In genomic region chr9:133993635-133994253, GRCh38 we compare ENCODE assay signal across 8 cellular contexts. TPM values are rescaled to one million over a fixed set of nuclear protein-coding genes. Genes with fewer than 3 reads are reported as not detected.
DNase-seq lines count a peak whose midpoint lies in the region; ATAC-seq and TF ChIP-seq lines count a peak whose summit lies in the region.

No MANE protein-coding gene starts in this region.

- no peaks in the 10 kb centered on the region for H3K9me2 ChIP-seq in SU-DHL-6 (replicated peaks; ENCODE audit: insufficient read depth, low read length)

- peak overlapping the region; percentile 96 for H3K9ac ChIP-seq in ES-I3 (ENCODE audit: low read depth, low read length)
- peak overlapping the region; percentile 83 for H3K9ac ChIP-seq in SU-DHL-6 (ENCODE audit: low read length)

- H2AFZ ChIP-seq in SU-DHL-6 (ENCODE audit: low read depth, low read length, severe bottlenecking): no peak overlapping the region

- no peaks in the 10 kb centered on the region for H3K9me3 Mint-ChIP-seq in progenitor cell of endocrine pancreas (ENCODE audit: low read depth)

- no peaks in the 10 kb centered on the region for H3K27me3 Mint-ChIP-seq in progenitor cell of endocrine pancreas

- peak overlapping the region; percentile 24 for H3K27ac Mint-ChIP-seq in progenitor cell of endocrine pancreas

- H3K27ac ChIP-seq in SU-DHL-6 (ENCODE audit: low read depth, low read length): no peak overlapping the region
- peak overlapping the region; percentile 85 to 97 (median 92) for H3K27ac ChIP-seq in esophagus squamous epithelium

- H3K4me3 Mint-ChIP-seq in progenitor cell of endocrine pancreas (ENCODE audit: low read depth): peak overlapping the region; percentile 70

- H3K4me3 ChIP-seq in SU-DHL-6 (ENCODE audit: insufficient read depth, low read length, poor library complexity, severe bottlenecking) (peak overlapping the region; percentile 80), esophagus squamous epithelium (peak overlapping the region in 3 of 4 donors; percentile 60 to 93 (median 76))

- TF ChIP-seq CTCF in SU-DHL-6 (IDR thresholded peaks at IDR 0.05; ENCODE audit: insufficient read depth, low read length, poor library complexity, severe bottlenecking) (no peak), esophagus squamous epithelium (IDR thresholded peaks at IDR 0.05) (no peak), progenitor cell of endocrine pancreas (IDR thresholded peaks at IDR 0.05; ENCODE audit: unreplicated experiment) (no peak)

- no peaks in the 10 kb centered on the region for H3F3A ChIP-seq in SU-DHL-6 (ENCODE audit: insufficient read depth)

- peaks cover 6% of the 10 kb centered on the region; the same call in 1 of the 2 replicates for H3K4me1 ChIP-seq in ES-I3 (ENCODE audit: insufficient read depth, low read length)
- H3K4me1 ChIP-seq in esophagus squamous epithelium: peaks cover 28 to 48% (median 36%) of the 10 kb centered on the region in 3 donors

- H3K4me1 Mint-ChIP-seq in progenitor cell of endocrine pancreas (ENCODE audit: low read depth): peaks cover 15% of the 10 kb centered on the region

- ATAC-seq in GM19397 (IDR thresholded peaks at IDR 0.05; ENCODE audit: unreplicated experiment) (no peak), HG02970 (IDR thresholded peaks at IDR 0.05; ENCODE audit: low FRiP score, unreplicated experiment) (no peak), HG03521 (IDR thresholded peaks at IDR 0.05; ENCODE audit: unreplicated experiment) (no peak)

- H3K27me3 ChIP-seq in SU-DHL-6 (ENCODE audit: low read length) (no peaks in the 10 kb centered on the region), esophagus squamous epithelium (peaks cover 0 to 44% (median 0%) of the 10 kb centered on the region in 4 donors)

- no peaks in the 10 kb centered on the region for H3K36me3 Mint-ChIP-seq in progenitor cell of endocrine pancreas (ENCODE audit: insufficient read depth)

- H3K79me2 ChIP-seq in SU-DHL-6 (ENCODE audit: insufficient read depth, low read length): peaks cover 28% of the 10 kb centered on the region

- H4K20me1 ChIP-seq in SU-DHL-6 (ENCODE audit: low read depth, low read length): no peaks in the 10 kb centered on the region

- peak overlapping the region; percentile 80 for H3K4me2 ChIP-seq in SU-DHL-6 (ENCODE audit: low read depth, low read length, poor library complexity, severe bottlenecking)

- H3K9me3 ChIP-seq in ES-I3 (ENCODE audit: control insufficient read depth, insufficient read depth, low read length): no peaks in the 10 kb centered on the region
- H3K9me3 ChIP-seq in SU-DHL-6 (ENCODE audit: insufficient read depth, low read length): no peaks in the 10 kb centered on the region
- no peaks in the 10 kb centered on the region for H3K9me3 ChIP-seq in esophagus squamous epithelium

- H3K36me3 ChIP-seq in ES-I3 (ENCODE audit: insufficient read depth, low read length): no peaks in the 10 kb centered on the region
- no peaks in the 10 kb centered on the region for H3K36me3 ChIP-seq in SU-DHL-6 (ENCODE audit: low read length)
- no peaks in the 10 kb centered on the region for H3K36me3 ChIP-seq in esophagus squamous epithelium

- WGBS in esophagus squamous epithelium, 2 donors: 24% methylated on average over 5 of the region's 16 CpGs; no CpG with 5 or more reads in 1 of the 2 donors

- DNase-seq in esophagus squamous epithelium (lab: John Stamatoyannopoulos, UW): no peak
- no peak for DNase-seq in progenitor cell of endocrine pancreas (ENCODE audit: low spot score, unreplicated experiment)
- no peak for DNase-seq in DMS 273 (lab: John Stamatoyannopoulos, UW; ENCODE audit: unreplicated experiment)

- no peak for TF ChIP-seq POLR2A in esophagus squamous epithelium (IDR thresholded peaks at IDR 0.05)

- intact Hi-C loops in esophagus squamous epithelium (cut with DNase I): loop anchor here (5.0 kb wide), 1 partner anchor 201 kb away; no protein-coding TSS in a partner anchor

RNA-seq across cellular contexts. Expression of gene VAV2, which starts 1.6 kb away (rescaled TPM):
- total RNA-seq in esophagus squamous epithelium (1 to 10 TPM; 3.8 to 7.6 (median 5.7) TPM), progenitor cell of endocrine pancreas (80.6 and 82.8 TPM in 2 replicates)

RNA-seq across cellular contexts. Expression of gene BRD3OS, which starts 31.5 kb away (rescaled TPM):
- total RNA-seq in esophagus squamous epithelium (1 to 10 TPM; 1.8 to 6.2 (median 4.3) TPM), progenitor cell of endocrine pancreas (21.8 and 28.0 TPM in 2 replicates)
